In the genomic region with DNA sequence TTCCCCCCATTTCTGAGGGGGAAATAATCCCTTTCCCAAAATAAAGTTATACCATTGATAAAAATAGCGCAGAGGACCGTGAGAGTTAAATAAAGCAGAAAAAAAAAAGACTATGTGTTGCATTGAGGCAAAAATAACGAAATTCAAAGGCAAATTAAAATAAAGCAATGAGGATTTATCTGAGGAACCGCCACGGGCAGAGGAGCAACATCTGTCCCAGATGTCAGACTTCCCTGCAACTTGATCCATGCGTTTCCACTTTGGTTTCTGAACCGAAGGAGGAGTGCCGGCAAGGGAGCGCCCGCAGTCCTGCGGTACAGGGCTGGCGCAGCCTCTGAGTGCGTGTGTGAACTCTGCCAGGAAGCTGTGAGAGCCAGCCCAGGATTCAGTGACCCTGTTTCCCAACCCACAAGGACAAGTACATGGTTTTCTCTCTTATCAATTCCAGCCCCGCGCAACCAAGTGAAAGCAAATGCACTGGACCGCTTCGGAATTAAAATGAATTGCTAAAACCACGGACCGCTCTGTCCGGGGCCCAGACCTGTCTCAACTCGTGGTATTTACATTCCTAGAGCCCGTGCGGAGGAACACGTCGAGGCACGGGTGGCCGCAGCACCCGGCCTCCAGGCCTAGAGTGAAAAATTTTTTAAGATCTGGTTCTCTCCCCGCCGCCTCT, we compare ENCODE assay signal across 11 cellular contexts.
DNase-seq lines count a peak whose midpoint lies in the region; ATAC-seq and TF ChIP-seq lines count a peak whose summit lies in the region.
"Had no signal": no experiment of that assay in that cellular context is flagged by ENCODE, and none has a peak within 500 bp of the region (broad histone marks: within the 10 kb centered on the region; RNA-seq: fewer than 3 reads in every experiment).

No MANE protein-coding gene starts in this region.

- peaks cover 10% of the 10 kb centered on the region for H3K9me3 Mint-ChIP-seq in stimulated activated effector memory CD8-positive, alpha-beta T cell treated with anti-CD3 and anti-CD28 coated beads, Interleukin-12 subunit alpha, Interleukin-12 subunit beta, amount 100 ng/mL, for 72 hours

- intact Hi-C loops in body of pancreas (cut with DNase I): no loop called here

- H3K4me1 Mint-ChIP-seq in stimulated activated effector memory CD8-positive, alpha-beta T cell treated with anti-CD3 and anti-CD28 coated beads, Interleukin-12 subunit alpha, Interleukin-12 subunit beta, amount 100 ng/mL, for 72 hours: peaks cover 15% of the 10 kb centered on the region

- H3K27ac Mint-ChIP-seq in stimulated activated effector memory CD8-positive, alpha-beta T cell treated with anti-CD3 and anti-CD28 coated beads, Interleukin-12 subunit alpha, Interleukin-12 subunit beta, amount 100 ng/mL, for 72 hours: no peak overlapping the region

- H3K4me3 Mint-ChIP-seq in stimulated activated effector memory CD8-positive, alpha-beta T cell treated with anti-CD3 and anti-CD28 coated beads, Interleukin-12 subunit alpha, Interleukin-12 subunit beta, amount 100 ng/mL, for 72 hours: no peak overlapping the region

- H3K9me3 ChIP-seq in AG04450 (ENCODE audit: control insufficient read depth, insufficient read depth, low read length) (peaks cover 7% of the 10 kb centered on the region; the same call in 1 of the 2 replicates), body of pancreas (peaks cover 0 to 8% (median 0%) of the 10 kb centered on the region in 3 donors)
- H3K9me3 ChIP-seq: gastrocnemius medialis had no signal

- POLR2A ChIA-PET in AG04450 (lab: Yijun Ruan, JAX): no interaction called here

- TF ChIP-seq POLR2A in body of pancreas (IDR thresholded peaks at IDR 0.05): no peak

- H3K4me1 ChIP-seq in body of pancreas: peaks cover 3% of the 10 kb centered on the region

- peaks cover 31% of the 10 kb centered on the region for H3K36me3 Mint-ChIP-seq in stimulated activated effector memory CD8-positive, alpha-beta T cell treated with anti-CD3 and anti-CD28 coated beads, Interleukin-12 subunit alpha, Interleukin-12 subunit beta, amount 100 ng/mL, for 72 hours

- DNase-seq in AG04450 (ENCODE audit: low read depth, low spot score) (no peak), DMS53 (lab: John Stamatoyannopoulos, UW) (peak; percentile 74), NCI-H526 treated with DMSO at 0.1 percent for 48 hours (lab: John Stamatoyannopoulos, UW) (peak; percentile 86), epithelial cell of esophagus (ENCODE audit: low read depth) (peak; percentile 87), GM20000 (ENCODE audit: low spot score) (no peak), middle frontal gyrus (ENCODE audit: extremely low spot score, low spot score) (no peak), body of pancreas (no peak)
- no peak for DNase-seq in stimulated activated effector memory CD8-positive, alpha-beta T cell treated with anti-CD3 and anti-CD28 coated beads, Interleukin-12 subunit alpha, Interleukin-12 subunit beta, amount 100 ng/mL, for 72 hours (ENCODE audit: low spot score in 2 of 2)
- DNase-seq: DND-41; gastrocnemius medialis; stimulated activated naive CD8-positive, alpha-beta T cell treated with anti-CD3 and anti-CD28 coated beads, Interleukin-15, Interleukin-2, amounts not matched to agents 100 U/mL and 50 U/mL, for 24 hours had no signal

- H3K27me3 ChIP-seq in AG04450 (ENCODE audit: control insufficient read depth, insufficient read depth, low read length) (peaks cover 22% of the 10 kb centered on the region), body of pancreas (peaks cover 25 to 74% of the 10 kb centered on the region in 2 donors)

- no peak for ATAC-seq in body of pancreas
- no peak for ATAC-seq in stimulated activated effector memory CD8-positive, alpha-beta T cell treated with anti-CD3 and anti-CD28 coated beads, Interleukin-12 subunit alpha, Interleukin-12 subunit beta, amount 100 ng/mL, for 72 hours
- ATAC-seq: gastrocnemius medialis; stimulated activated naive CD8-positive, alpha-beta T cell treated with anti-CD3 and anti-CD28 coated beads, Interleukin-15, Interleukin-2, amounts not matched to agents 100 U/mL and 50 U/mL, for 24 hours had no signal

- 11 to 22% methylated on average over 29 to 30 of the region's 30 CpGs for WGBS in body of pancreas, 2 donors

- peak overlapping the region; percentile 12 for H3K27ac ChIP-seq in AG04450 (ENCODE audit: low read depth, low read length)
- H3K27ac ChIP-seq in body of pancreas: no peak overlapping the region

- CTCF ChIA-PET in AG04450 (lab: Charles Lee): no interaction called here

- H3K36me3 ChIP-seq in body of pancreas (replicated peaks in 1 of 2; ENCODE audit: insufficient read depth in 1 of 2, low read depth in 2 of 2): no peaks in the 10 kb centered on the region
- H3K36me3 ChIP-seq: gastrocnemius medialis had no signal

- H3K4me3 ChIP-seq in AG04450 (ENCODE audit: low read depth, low read length): peak overlapping the region; percentile 14; the same call in 1 of the 2 replicates
- H3K4me3 ChIP-seq in epithelial cell of esophagus (ENCODE audit: low read length): peak overlapping the region; percentile 36
- no peak overlapping the region for H3K4me3 ChIP-seq in body of pancreas
- H3K4me3 ChIP-seq: gastrocnemius medialis had no signal

- TF ChIP-seq CTCF in AG04450 (IDR thresholded peaks at IDR 0.05; ENCODE audit: low read depth, low read length) (no peak), epithelial cell of esophagus (IDR thresholded peaks at IDR 0.05; ENCODE audit: insufficient read depth, low read depth, low read length, missing control alignments) (no peak), GM20000 (IDR thresholded peaks at IDR 0.05; ENCODE audit: extremely low read depth, missing control alignments) (no peak), body of pancreas (IDR thresholded peaks at IDR 0.05) (no peak)

Comparison
In these comparisons a context has a peak if more than half of its experiments do, and no peak if none do; other contexts are left out.
1. DNase-seq: peak in DMS53 (single experiment), NCI-H526 treated with DMSO at 0.1 percent for 48 hours (single experiment) and epithelial cell of esophagus (single experiment); none in AG04450 (single experiment), GM20000 (single experiment), middle frontal gyrus (single experiment), body of pancreas (0 of 4) and stimulated activated effector memory CD8-positive, alpha-beta T cell treated with anti-CD3 and anti-CD28 coated beads, Interleukin-12 subunit alpha, Interleukin-12 subunit beta, amount 100 ng/mL, for 72 hours (0 of 2).
2. H3K4me3 ChIP-seq: peak in AG04450 (single experiment) and epithelial cell of esophagus (single experiment); none in body of pancreas (0 of 2).